20 cellular contexts compared by ENCODE assay signal in genomic region chr2:216768908-216769401, GRCh38.
"Had no signal": no experiment of that assay in that cellular context is flagged by ENCODE, and none has a peak within 500 bp of the region (broad histone marks: within the 10 kb centered on the region; RNA-seq: fewer than 3 reads in every experiment).

No MANE protein-coding gene starts in this region.

- H3K27me3 ChIP-seq: adrenal gland, esophagus muscularis mucosa had no signal

- H3K27ac ChIP-seq: adrenal gland, esophagus muscularis mucosa, thoracic aorta, WERI-Rb-1 had no signal

- H3K4me3 ChIP-seq: adrenal gland, esophagus muscularis mucosa, mucosa of descending colon, smooth muscle cell, thoracic aorta had no signal

- DNase-seq: activated CD4-positive, alpha-beta T cell treated with anti-CD3 and anti-CD28 coated beads, Interleukin-2, amount 50 U/mL, for 4 hours; activated gamma-delta T cell treated with Interleukin-2 at 50 U/mL for 16 hours; adrenal gland; effector CD8-positive, alpha-beta T cell; immature natural killer cell; kidney glomerular epithelial cell; left ventricle myocardium superior; mucosa of descending colon; naive B cell; stimulated activated CD4-positive, alpha-beta T cell treated with anti-CD3 and anti-CD28 coated beads, Interleukin-4, amount 100 ng/mL, for 1 hour; T-helper 1 cell; T-helper 9 cell; WERI-Rb-1 had no signal

- FAIRE-seq: bronchial epithelial cell, urothelium cell line had no signal

- H3K36me3 ChIP-seq: adrenal gland, esophagus muscularis mucosa, thoracic aorta, WERI-Rb-1 had no signal

- H3K4me2 ChIP-seq: smooth muscle cell had no signal

- ATAC-seq: activated naive CD4-positive, alpha-beta T cell treated with anti-CD3 and anti-CD28 coated beads, Interleukin-2, amount 50 U/mL, for 72 hours; left ventricle myocardium superior; mucosa of descending colon; sciatic nerve had no signal

- H3K9me3 ChIP-seq: adrenal gland, esophagus muscularis mucosa, mucosa of descending colon, thoracic aorta had no signal
